9 cellular contexts compared by ENCODE assay signal in the genomic region with DNA sequence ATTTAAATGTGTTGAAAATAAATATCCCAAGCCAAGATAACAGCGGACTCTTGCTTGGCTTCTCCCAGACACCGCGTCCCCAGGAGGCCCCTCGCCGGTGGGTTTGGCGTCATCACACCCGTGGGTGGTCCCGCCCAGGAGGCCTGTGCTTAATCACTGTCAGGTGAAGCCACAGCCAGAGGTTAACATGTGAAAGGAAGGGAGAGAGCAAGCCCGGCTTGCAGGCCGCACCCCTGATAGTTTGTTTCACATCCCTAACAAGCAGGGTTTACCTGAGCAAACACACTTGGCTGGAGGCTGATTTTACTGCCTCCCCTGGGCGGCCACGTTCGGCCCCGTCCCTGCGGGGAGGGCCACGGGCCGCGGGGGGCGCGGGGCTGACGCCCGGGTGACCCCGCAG. TPM values are rescaled to one million over a fixed set of nuclear protein-coding genes. Genes with fewer than 3 reads are reported as not detected.
"Had no signal": no experiment of that assay in that cellular context is flagged by ENCODE, and none has a peak within 500 bp of the region (broad histone marks: within the 10 kb centered on the region; RNA-seq: fewer than 3 reads in every experiment).

No MANE protein-coding gene starts in this region.

RNA-seq across cellular contexts. Expression of gene CFC1B, which starts 1.4 kb away (rescaled TPM):
- total RNA-seq: LHCN-M2, MCF 10A, NCI-H460, OCI-LY7, PC-9, Right ventricle myocardium inferior, RPMI7951, SJCRH30, SK-MEL-5 had no signal

RNA-seq across cellular contexts. Expression of gene POTEI, which starts 13.3 kb away (rescaled TPM):
- total RNA-seq: LHCN-M2, MCF 10A, NCI-H460, PC-9, Right ventricle myocardium inferior, RPMI7951, SK-MEL-5 had no signal
